7 cellular contexts compared by ENCODE assay signal in the genomic region with DNA sequence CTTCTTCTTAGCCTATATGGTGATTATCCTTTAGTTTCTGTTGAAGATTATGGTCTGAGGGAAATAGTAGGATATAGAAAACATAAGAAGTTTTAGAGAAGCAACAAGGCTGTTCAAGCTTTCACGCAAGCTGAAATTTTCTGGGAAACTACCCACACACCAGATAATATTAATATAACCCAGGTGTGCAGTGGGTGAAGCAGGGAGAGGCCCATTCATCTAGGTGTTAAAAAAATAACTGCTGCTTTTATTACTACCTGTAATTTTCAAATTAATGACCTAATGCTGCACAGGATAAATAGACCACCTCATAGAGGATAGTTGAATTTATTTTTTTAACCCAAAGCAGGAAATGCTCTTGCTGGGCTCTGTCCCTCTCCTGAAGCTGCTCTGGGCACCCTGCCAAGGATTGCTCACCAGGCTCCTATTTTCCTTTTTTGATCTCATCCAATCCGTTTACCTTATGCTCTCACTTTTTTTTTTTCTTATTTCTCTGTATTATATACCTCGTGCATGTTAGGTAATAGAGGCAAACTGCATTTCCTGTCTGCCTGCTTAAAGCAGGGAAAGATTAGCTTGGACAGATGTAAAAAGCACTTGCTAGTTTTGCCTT.
DNase-seq lines count a peak whose midpoint lies in the region; ATAC-seq and TF ChIP-seq lines count a peak whose summit lies in the region.

No MANE protein-coding gene starts in this region.

- H3K4me1 ChIP-seq in Caco-2, result peaks cover 19% of the 10 kb centered on the region

- no peak overlapping the region for H3K4me3 Mint-ChIP-seq in Caco-2 (ENCODE audit: unreplicated experiment)
- H3K4me3 Mint-ChIP-seq in activated T-helper 2 cell treated with anti-CD3 and anti-CD28 coated beads, Interferon-gamma antibody, Interleukin-2, Interleukin-4, amounts not matched to agents 10 μg/mL and 5 μg/mL and 100 μg/mL, durations not matched to agents 14 hours and 24 hours and 36 hours (ENCODE audit: low read depth), result no peak overlapping the region

- H3K4me1 Mint-ChIP-seq in Caco-2 (ENCODE audit: low read depth, unreplicated experiment), result peaks cover 39% of the 10 kb centered on the region
- H3K4me1 Mint-ChIP-seq in activated T-helper 2 cell treated with anti-CD3 and anti-CD28 coated beads, Interferon-gamma antibody, Interleukin-2, Interleukin-4, amounts not matched to agents 10 μg/mL and 5 μg/mL and 100 μg/mL, durations not matched to agents 14 hours and 24 hours and 36 hours (ENCODE audit: low read depth), result no peaks in the 10 kb centered on the region

- POLR2A ChIA-PET in Caco-2 (lab: Charles Lee), result no interaction called here

- H3K9me3 Mint-ChIP-seq in Caco-2 (ENCODE audit: unreplicated experiment), result no peaks in the 10 kb centered on the region
- H3K9me3 Mint-ChIP-seq in activated T-helper 2 cell treated with anti-CD3 and anti-CD28 coated beads, Interferon-gamma antibody, Interleukin-2, Interleukin-4, amounts not matched to agents 10 μg/mL and 5 μg/mL and 100 μg/mL, durations not matched to agents 14 hours and 24 hours and 36 hours, result no peaks in the 10 kb centered on the region

- H3K27me3 ChIP-seq in Caco-2 (replicated peaks; ENCODE audit: control insufficient read depth, insufficient read depth, low read length), result no peaks in the 10 kb centered on the region

- intact Hi-C loops in Caco-2 (cut with micrococcal nuclease; ENCODE audit: unreplicated experiment), result no loop called here
- intact Hi-C loops in activated T-helper 2 cell treated with anti-CD3 and anti-CD28 coated beads, Interferon-gamma antibody, Interleukin-2, Interleukin-4, amounts not matched to agents 10 μg/mL and 5 μg/mL and 100 μg/mL, durations not matched to agents 14 hours and 24 hours and 36 hours (cut with micrococcal nuclease), result no loop called here

- 0 out of 2 replicates have a peak, but pooled peaks cover 3% of the 10 kb centered on the region for H3K9me3 ChIP-seq in Caco-2

- CTCF ChIA-PET in Caco-2 (lab: Charles Lee), result interaction anchor here (0.9 to 1.3 kb wide), 4 partner anchors 24 to 83 kb away, joined by 3 to 5 read pairs (median 4); no protein-coding TSS in a partner anchor

- ATAC-seq in GM21576 (IDR thresholded peaks at IDR 0.05; ENCODE audit: unreplicated experiment), result no peak

- no TSS peak for BruUV-seq in Caco-2 (replicated peaks; lab: Mats Ljungman, UMichigan)

- no peaks in the 10 kb centered on the region for H3K36me3 ChIP-seq in Caco-2 (ENCODE audit: control insufficient read depth, insufficient read depth, low read length)

- DNase-seq in HT-29 (ENCODE audit: low spot score) (peak; percentile 96), NCI-H748 treated with DMSO at 0.1 percent for 48 hours (lab: John Stamatoyannopoulos, UW) (peak; percentile 95), cerebellar nuclear complex (lab: John Stamatoyannopoulos, UW) (peak; percentile 50 to 86), myocyte (ENCODE audit: low read depth) (peak; percentile 73), Caco-2 (no peak)
- DNase-seq in activated T-helper 2 cell treated with anti-CD3 and anti-CD28 coated beads, Interferon-gamma antibody, Interleukin-2, Interleukin-4, amounts not matched to agents 10 μg/mL and 5 μg/mL and 100 μg/mL, durations not matched to agents 14 hours and 24 hours and 36 hours (ENCODE audit: low spot score), result no peak

- no peak overlapping the region for H3K4me3 ChIP-seq in Caco-2 (ENCODE audit: low read depth, low read length)

- TF ChIP-seq CTCF in Caco-2 (IDR thresholded peaks at IDR 0.05; ENCODE audit: insufficient read depth in 1 of 2, low read depth in 1 of 2, low read length in 1 of 2, severe bottlenecking in 1 of 2, unreplicated experiment in 1 of 2), result no peak

- H3K27ac Mint-ChIP-seq in Caco-2 (ENCODE audit: unreplicated experiment), result no peak overlapping the region
- no peak overlapping the region for H3K27ac Mint-ChIP-seq in activated T-helper 2 cell treated with anti-CD3 and anti-CD28 coated beads, Interferon-gamma antibody, Interleukin-2, Interleukin-4, amounts not matched to agents 10 μg/mL and 5 μg/mL and 100 μg/mL, durations not matched to agents 14 hours and 24 hours and 36 hours

- H3K36me3 Mint-ChIP-seq in Caco-2 (ENCODE audit: insufficient read depth, unreplicated experiment), result no peaks in the 10 kb centered on the region
- no peaks in the 10 kb centered on the region for H3K36me3 Mint-ChIP-seq in activated T-helper 2 cell treated with anti-CD3 and anti-CD28 coated beads, Interferon-gamma antibody, Interleukin-2, Interleukin-4, amounts not matched to agents 10 μg/mL and 5 μg/mL and 100 μg/mL, durations not matched to agents 14 hours and 24 hours and 36 hours (ENCODE audit: low read depth)

- no peaks in the 10 kb centered on the region for H3K27me3 Mint-ChIP-seq in Caco-2 (ENCODE audit: insufficient read depth, unreplicated experiment)
- no peaks in the 10 kb centered on the region for H3K27me3 Mint-ChIP-seq in activated T-helper 2 cell treated with anti-CD3 and anti-CD28 coated beads, Interferon-gamma antibody, Interleukin-2, Interleukin-4, amounts not matched to agents 10 μg/mL and 5 μg/mL and 100 μg/mL, durations not matched to agents 14 hours and 24 hours and 36 hours (ENCODE audit: low read depth)

Comparison
In these comparisons a context has a peak if more than half of its experiments do, and no peak if none do; other contexts are left out.
1. DNase-seq: peak in HT-29 (single experiment), NCI-H748 treated with DMSO at 0.1 percent for 48 hours (single experiment), cerebellar nuclear complex (2 of 2) and myocyte (single experiment); none in Caco-2 (0 of 2) and activated T-helper 2 cell treated with anti-CD3 and anti-CD28 coated beads, Interferon-gamma antibody, Interleukin-2, Interleukin-4, amounts not matched to agents 10 μg/mL and 5 μg/mL and 100 μg/mL, durations not matched to agents 14 hours and 24 hours and 36 hours (single experiment).